In genomic region chr4:137070614-137071013, GRCh38 we compare ENCODE assay signal across 29 cellular contexts.
DNase-seq lines count a peak whose midpoint lies in the region; ATAC-seq and TF ChIP-seq lines count a peak whose summit lies in the region.
"Had no signal": no experiment of that assay in that cellular context is flagged by ENCODE, and none has a peak within 500 bp of the region (broad histone marks: within the 10 kb centered on the region; RNA-seq: fewer than 3 reads in every experiment).

No MANE protein-coding gene starts in this region.

- no peak for TF ChIP-seq POLR2A in right lobe of liver (IDR thresholded peaks at IDR 0.05)

- in situ Hi-C loops in GM13977 (cut with MboI; ENCODE audit: low pct_unique_long_range_greater_than_20kb, low sequenced_read_pairs, unreplicated experiment) = no loop called here

- intact Hi-C loops in right lobe of liver (cut with DNase I) = no loop called here

- DNase-seq in AG20443 (ENCODE audit: low spot score) (peak; percentile 4), GM13977 (ENCODE audit: low spot score) (no peak), RWPE2 (ENCODE audit: low spot score) (peak; percentile 23), right lobe of liver (peak in 2 of 3 donors; percentile 25 to 31), HuH-7 (ENCODE audit: low spot score) (no peak), DMS53 (lab: John Stamatoyannopoulos, UW) (no peak), coronary artery (ENCODE audit: low spot score) (no peak)
- DNase-seq in stimulated activated CD4-positive, alpha-beta T cell treated with anti-CD3 and anti-CD28 coated beads, Interleukin-2, amount 100 ng/mL, for 48 hours = no peak
- DNase-seq: 8988T; activated CD4-positive, alpha-beta T cell treated with anti-CD3 and anti-CD28 coated beads for 4 hours; activated T-cell treated with anti-CD3 and anti-CD28 coated beads for 4 hours; amygdala; CD4-positive, alpha-beta T cell; dorsolateral prefrontal cortex; HCEC 1CT; immature natural killer cell; left cardiac atrium; mammary epithelial cell; NCI-H146; SHP77 treated with DMSO at 0.1 percent for 48 hours; stimulated activated naive CD8-positive, alpha-beta T cell treated with anti-CD3 and anti-CD28 coated beads, Interleukin-15, amount 100 ng/mL, for 72 hours; T-helper 9 cell had no signal

- H3K4me3 ChIP-seq in RWPE2 (ENCODE audit: severe bottlenecking) (no peak overlapping the region), right lobe of liver (no peak overlapping the region), coronary artery (no peak overlapping the region)
- H3K4me3 ChIP-seq: dorsolateral prefrontal cortex, gastroesophageal sphincter, hepatocyte, Peyer's patch, thoracic aorta had no signal

- H3K27ac ChIP-seq in RWPE2 (ENCODE audit: poor library complexity, severe bottlenecking) = no peak overlapping the region
- H3K27ac ChIP-seq in right lobe of liver = no peak overlapping the region
- no peak overlapping the region for H3K27ac ChIP-seq in coronary artery
- H3K27ac ChIP-seq: dorsolateral prefrontal cortex, gastroesophageal sphincter, hepatocyte, Peyer's patch, thoracic aorta, VCaP had no signal

- H3K36me3 ChIP-seq in RWPE2 (ENCODE audit: low read depth) (no peaks in the 10 kb centered on the region), right lobe of liver (no peaks in the 10 kb centered on the region)
- H3K36me3 ChIP-seq: gastroesophageal sphincter, Peyer's patch, thoracic aorta had no signal

- H3K9me3 ChIP-seq in RWPE2 (ENCODE audit: severe bottlenecking) (no peaks in the 10 kb centered on the region), right lobe of liver (no peaks in the 10 kb centered on the region)
- H3K9me3 ChIP-seq: gastroesophageal sphincter, Peyer's patch, thoracic aorta had no signal

- TF ChIP-seq CTCF in GM13977 (IDR thresholded peaks at IDR 0.05; ENCODE audit: extremely low read depth, insufficient read depth, missing control alignments) (peak; percentile 22), RWPE2 (IDR thresholded peaks at IDR 0.05; ENCODE audit: poor library complexity, severe bottlenecking) (no peak), right lobe of liver (IDR thresholded peaks at IDR 0.05) (no peak), coronary artery (IDR thresholded peaks at IDR 0.05) (no peak)

- H3K4me1 ChIP-seq in RWPE2 (ENCODE audit: insufficient read depth, poor library complexity, severe bottlenecking) (no peaks in the 10 kb centered on the region), right lobe of liver (no peaks in the 10 kb centered on the region)
- H3K4me1 ChIP-seq: gastroesophageal sphincter, Peyer's patch had no signal

- WGBS in right lobe of liver (ENCODE audit: insufficient coverage, low coverage, low lambda C conversion rate, missing lambda C conversion rate) = no CpG with 5 or more reads among the region's 2 CpGs

- ATAC-seq in RWPE2 (ENCODE audit: low read depth) = no peak
- peak in 1 of 4 donors; percentile 18 for ATAC-seq in right lobe of liver
- ATAC-seq: activated naive CD4-positive, alpha-beta T cell treated with anti-CD3 and anti-CD28 coated beads, Interleukin-2, amount 50 U/mL, for 72 hours; gastroesophageal sphincter; left cardiac atrium; natural killer cell treated with Interleukin-12 subunit alpha and Interleukin-12 subunit beta and Interleukin-15 and Interleukin-18, amount 100 ng/mL, for 72 hours; stimulated activated naive CD8-positive, alpha-beta T cell treated with anti-CD3 and anti-CD28 coated beads, Interleukin-15, amount 100 ng/mL, for 72 hours had no signal

- H3K27me3 ChIP-seq in RWPE2 (ENCODE audit: insufficient read depth, poor library complexity, severe bottlenecking) (no peaks in the 10 kb centered on the region), right lobe of liver (peaks cover 0 to 3% of the 10 kb centered on the region in 2 donors)
- H3K27me3 ChIP-seq: gastroesophageal sphincter, hepatocyte, Peyer's patch had no signal

Comparison
In these comparisons a context has a peak if more than half of its experiments do, and no peak if none do; other contexts are left out.
1. DNase-seq: peak in AG20443 (single experiment), RWPE2 (single experiment) and right lobe of liver (2 of 3); none in GM13977 (single experiment), HuH-7 (single experiment), DMS53 (single experiment), coronary artery (single experiment) and stimulated activated CD4-positive, alpha-beta T cell treated with anti-CD3 and anti-CD28 coated beads, Interleukin-2, amount 100 ng/mL, for 48 hours (0 of 2).